12 cellular contexts compared by ENCODE assay signal in the genomic region with DNA sequence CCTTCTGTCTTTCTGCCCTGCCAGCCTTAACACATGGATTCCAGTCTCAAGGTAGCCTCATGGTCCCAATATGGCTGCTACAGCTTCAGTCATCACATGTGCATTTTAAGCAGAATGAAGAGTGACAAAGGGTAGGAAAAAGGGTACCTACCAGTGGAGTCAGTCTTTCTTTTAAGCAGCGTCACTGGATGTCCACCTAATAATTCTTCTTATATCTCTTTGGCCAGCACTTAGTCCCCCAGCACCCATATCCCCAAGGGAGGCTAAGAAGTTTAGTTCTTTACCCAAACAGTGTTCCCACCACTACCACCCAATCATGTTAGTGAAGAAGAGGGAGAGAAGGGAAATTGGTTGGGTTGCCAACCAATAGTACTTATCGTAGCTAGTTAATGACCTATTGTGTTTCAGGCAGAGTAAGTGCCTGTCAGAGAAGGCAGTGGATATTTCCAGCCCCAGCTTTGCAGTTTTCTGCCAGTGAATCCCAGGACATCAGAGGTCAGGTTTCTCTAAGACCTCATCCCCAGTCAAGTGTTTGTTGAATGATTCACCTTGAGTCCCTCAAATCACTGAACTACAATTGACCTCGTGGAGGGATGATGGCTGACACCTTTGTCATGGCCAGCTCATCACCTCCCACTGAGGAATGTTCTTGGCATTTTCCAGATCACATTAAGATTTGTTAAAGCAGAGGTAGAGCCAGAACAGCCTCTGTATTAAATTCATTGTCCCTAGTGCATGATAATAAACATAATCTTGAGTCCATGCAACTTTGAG.
DNase-seq lines count a peak whose midpoint lies in the region; ATAC-seq and TF ChIP-seq lines count a peak whose summit lies in the region.
"Had no signal": no experiment of that assay in that cellular context is flagged by ENCODE, and none has a peak within 500 bp of the region (broad histone marks: within the 10 kb centered on the region; RNA-seq: fewer than 3 reads in every experiment).

No MANE protein-coding gene starts in this region.

- no peak overlapping the region for H3K9ac ChIP-seq in SK-N-SH
- H3K9ac ChIP-seq in fibroblast of lung (ENCODE audit: insufficient read depth, low read length), result no peak overlapping the region
- H3K9ac ChIP-seq in skeletal muscle satellite cell (ENCODE audit: low read depth, low read length), result no peak overlapping the region

- CTCF ChIA-PET in SK-N-SH (lab: Yijun Ruan, JAX), result interaction anchor here (1.1 kb wide), 1 partner anchor 212 kb away, joined by 3 read pairs; no protein-coding TSS in a partner anchor

- H3K27ac ChIP-seq in SK-N-SH (ENCODE audit: low read depth in 2 of 2, low read length in 1 of 2), result peak overlapping the region in 1 of 2 experiments; percentile 14; a peak in 1 of 4 replicates
- H3K27ac ChIP-seq in fibroblast of lung (ENCODE audit: insufficient read depth, low read length), result no peak overlapping the region
- H3K27ac ChIP-seq: SK-N-MC had no signal

- H3K9me2 ChIP-seq in SK-N-SH, result no peaks in the 10 kb centered on the region

- H3K36me3 ChIP-seq in SK-N-SH (replicated peaks in 1 of 2; ENCODE audit: control insufficient read depth in 1 of 2, insufficient read depth in 2 of 2, low read length in 1 of 2), result no peaks in the 10 kb centered on the region
- no peaks in the 10 kb centered on the region for H3K36me3 ChIP-seq in fibroblast of lung (ENCODE audit: control insufficient read depth, insufficient read depth, low read length)
- H3K36me3 ChIP-seq in skeletal muscle satellite cell (ENCODE audit: insufficient read depth, low read length), result no peaks in the 10 kb centered on the region

- no peaks in the 10 kb centered on the region for H3K9me3 ChIP-seq in SK-N-SH
- no peaks in the 10 kb centered on the region for H3K9me3 ChIP-seq in fibroblast of lung (ENCODE audit: control insufficient read depth, insufficient read depth, low read depth, low read length)
- no peaks in the 10 kb centered on the region for H3K9me3 ChIP-seq in skeletal muscle satellite cell (replicated peaks; ENCODE audit: low read length)

- H3K27me3 ChIP-seq in SK-N-SH (ENCODE audit: insufficient read depth), result no peaks in the 10 kb centered on the region
- H3K27me3 ChIP-seq in fibroblast of lung (ENCODE audit: control insufficient read depth, insufficient read depth, low read length), result no peaks in the 10 kb centered on the region
- no peaks in the 10 kb centered on the region for H3K27me3 ChIP-seq in skeletal muscle satellite cell (ENCODE audit: control insufficient read depth, insufficient read depth, low read length)

- DNase-seq in SK-N-SH (no peak), RPMI7951 (ENCODE audit: low read depth) (peak; percentile 81), fibroblast of lung (ENCODE audit: low read depth in 2 of 2) (peak in 1 of 2 donors; percentile 92), omental fat pad (ENCODE audit: low spot score) (no peak)
- DNase-seq: activated naive CD8-positive, alpha-beta T cell treated with anti-CD3 and anti-CD28 coated beads, Interleukin-2, amount 10 ng/mL, durations not matched to agents 7 days and 5 days; cortex of kidney; NCI-H146 had no signal

- H2AFZ ChIP-seq in SK-N-SH (ENCODE audit: low read depth) (no peak overlapping the region), fibroblast of lung (ENCODE audit: low read length) (no peak overlapping the region)

- H4K20me1 ChIP-seq in SK-N-SH (ENCODE audit: insufficient read depth), result no peaks in the 10 kb centered on the region
- H4K20me1 ChIP-seq in fibroblast of lung (ENCODE audit: control insufficient read depth, extremely low read depth, insufficient read depth, low read length), result no peaks in the 10 kb centered on the region

- H3K4me3 ChIP-seq in SK-N-SH (ENCODE audit: low read depth in 2 of 2, low read length in 1 of 2) (no peak overlapping the region), fibroblast of lung (replicated peaks in 1 of 4; ENCODE audit: control extremely low read depth in 1 of 4, insufficient read depth in 1 of 4, low read depth in 3 of 4, low read length in 4 of 4) (no peak overlapping the region), skeletal muscle satellite cell (ENCODE audit: low read length) (no peak overlapping the region)
- H3K4me3 ChIP-seq: SK-N-MC had no signal

- TF ChIP-seq CTCF in SK-N-SH (IDR thresholded peaks at IDR 0.05) (no peak), fibroblast of lung (conservative IDR thresholded peaks at IDR 0.05 in 1 of 2, IDR thresholded peaks at IDR 0.05 in 1 of 2; ENCODE audit: low read depth in 1 of 2, low read length in 2 of 2) (no peak), omental fat pad (IDR thresholded peaks at IDR 0.05) (no peak)

- WGBS in SK-N-SH (ENCODE audit: low lambda C conversion rate), result 48% methylated on average over 3 of the region's 3 CpGs

- H3F3A ChIP-seq in SK-N-SH (replicated peaks; ENCODE audit: insufficient read depth), result no peaks in the 10 kb centered on the region

- ATAC-seq in SK-N-SH treated with all-trans-retinoic acid at 6 μM for 48 hours (no peak; the same call in 2 of the 3 replicates), omental fat pad (ENCODE audit: low FRiP score) (no peak), GM21381 (IDR thresholded peaks at IDR 0.05; ENCODE audit: unreplicated experiment) (no peak), GM19023 (IDR thresholded peaks at IDR 0.05; ENCODE audit: unreplicated experiment) (no peak)

- no peak for TF ChIP-seq RAD21 in SK-N-SH (IDR thresholded peaks at IDR 0.05; ENCODE audit: low read length)

- POLR2A ChIA-PET in SK-N-SH (lab: Yijun Ruan, JAX), result no interaction called here

- H3K79me2 ChIP-seq in SK-N-SH (ENCODE audit: insufficient read depth) (no peaks in the 10 kb centered on the region), fibroblast of lung (ENCODE audit: control insufficient read depth, insufficient read depth, low read length) (no peaks in the 10 kb centered on the region)

- peak overlapping the region; percentile 34; the same call in 1 of the 2 replicates for H3K4me2 ChIP-seq in SK-N-SH
- H3K4me2 ChIP-seq in fibroblast of lung (ENCODE audit: extremely low read depth, insufficient read depth, low read length), result peak overlapping the region; percentile 51
- peak overlapping the region; percentile 0 for H3K4me2 ChIP-seq in skeletal muscle satellite cell (ENCODE audit: low read length)

- TF ChIP-seq EP300 in SK-N-SH (IDR thresholded peaks at IDR 0.05; ENCODE audit: borderline replicate concordance in 1 of 2, low read depth in 1 of 2, low read length in 1 of 2), result peak in 1 of 2 experiments; percentile 49; a peak in 1 of 4 replicates

- H3K4me1 ChIP-seq in SK-N-SH (ENCODE audit: control insufficient read depth in 1 of 2, insufficient read depth in 2 of 2, low read depth in 1 of 2, low read length in 1 of 2) (peaks cover 6 to 13% of the 10 kb centered on the region in 2 experiments; a peak in 2 of 4 replicates), fibroblast of lung (ENCODE audit: control insufficient read depth, extremely low read depth, insufficient read depth, low read length) (peaks cover 5% of the 10 kb centered on the region), skeletal muscle satellite cell (ENCODE audit: control insufficient read depth, insufficient read depth, low read length) (peaks cover 10% of the 10 kb centered on the region)

TF ChIP-seq in SK-N-SH, 30 proteins besides CTCF, POLR2A, EP300 and RAD21 (continues in another document):
- TF ChIP-seq RXRA (IDR thresholded peaks at IDR 0.05; ENCODE audit: borderline replicate concordance, low read depth), result peak; percentile 92
- TF ChIP-seq FOXM1 (IDR thresholded peaks at IDR 0.05; ENCODE audit: low read depth), result no peak
- peak; percentile 41; the same call in 1 of the 2 replicates for TF ChIP-seq TCF12 (IDR thresholded peaks at IDR 0.05)
- TF ChIP-seq, protein P1, sequence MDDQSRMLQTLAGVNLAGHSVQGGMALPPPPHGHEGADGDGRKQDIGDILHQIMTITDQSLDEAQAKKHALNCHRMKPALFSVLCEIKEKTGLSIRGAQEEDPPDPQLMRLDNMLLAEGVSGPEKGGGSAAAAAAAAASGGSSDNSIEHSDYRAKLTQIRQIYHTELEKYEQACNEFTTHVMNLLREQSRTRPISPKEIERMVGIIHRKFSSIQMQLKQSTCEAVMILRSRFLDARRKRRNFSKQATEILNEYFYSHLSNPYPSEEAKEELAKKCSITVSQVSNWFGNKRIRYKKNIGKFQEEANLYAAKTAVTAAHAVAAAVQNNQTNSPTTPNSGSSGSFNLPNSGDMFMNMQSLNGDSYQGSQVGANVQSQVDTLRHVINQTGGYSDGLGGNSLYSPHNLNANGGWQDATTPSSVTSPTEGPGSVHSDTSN (IDR thresholded peaks at IDR 0.05), result peak; percentile 46
- no peak for TF ChIP-seq TEAD4 (IDR thresholded peaks at IDR 0.05; ENCODE audit: borderline replicate concordance, insufficient read depth)
- TF ChIP-seq CHD2 (IDR thresholded peaks at IDR 0.05; ENCODE audit: low read length, partially characterized antibody), result no peak
- TF ChIP-seq GATA2 (CRISPR knock-in tag; IDR thresholded peaks at IDR 0.05), result no peak
- no peak for TF ChIP-seq GABPA (IDR thresholded peaks at IDR 0.05; ENCODE audit: low read depth)
- TF ChIP-seq JUND (IDR thresholded peaks at IDR 0.05), result 0 out of 2 replicates have a peak, but pooled peaks have one; percentile 41
- no peak for TF ChIP-seq TAF1 (IDR thresholded peaks at IDR 0.05; ENCODE audit: borderline replicate concordance, low read depth, low read length)

TF ChIP-seq in SK-N-SH treated with all-trans-retinoic acid at 6 μM for 48 hours, 23 proteins besides CTCF, POLR2A, EP300 and RAD21 (continues in another document):
- TF ChIP-seq, protein P2, sequence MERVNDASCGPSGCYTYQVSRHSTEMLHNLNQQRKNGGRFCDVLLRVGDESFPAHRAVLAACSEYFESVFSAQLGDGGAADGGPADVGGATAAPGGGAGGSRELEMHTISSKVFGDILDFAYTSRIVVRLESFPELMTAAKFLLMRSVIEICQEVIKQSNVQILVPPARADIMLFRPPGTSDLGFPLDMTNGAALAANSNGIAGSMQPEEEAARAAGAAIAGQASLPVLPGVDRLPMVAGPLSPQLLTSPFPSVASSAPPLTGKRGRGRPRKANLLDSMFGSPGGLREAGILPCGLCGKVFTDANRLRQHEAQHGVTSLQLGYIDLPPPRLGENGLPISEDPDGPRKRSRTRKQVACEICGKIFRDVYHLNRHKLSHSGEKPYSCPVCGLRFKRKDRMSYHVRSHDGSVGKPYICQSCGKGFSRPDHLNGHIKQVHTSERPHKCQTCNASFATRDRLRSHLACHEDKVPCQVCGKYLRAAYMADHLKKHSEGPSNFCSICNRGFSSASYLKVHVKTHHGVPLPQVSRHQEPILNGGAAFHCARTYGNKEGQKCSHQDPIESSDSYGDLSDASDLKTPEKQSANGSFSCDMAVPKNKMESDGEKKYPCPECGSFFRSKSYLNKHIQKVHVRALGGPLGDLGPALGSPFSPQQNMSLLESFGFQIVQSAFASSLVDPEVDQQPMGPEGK (CRISPR knock-in tag; IDR thresholded peaks at IDR 0.05; ENCODE audit: borderline replicate concordance), result no peak
- TF ChIP-seq GLIS3 (CRISPR knock-in tag; IDR thresholded peaks at IDR 0.05) (no peak), TCF4 (CRISPR knock-in tag; IDR thresholded peaks at IDR 0.05; ENCODE audit: borderline replicate concordance) (no peak), SNAI2 (CRISPR knock-in tag; IDR thresholded peaks at IDR 0.05) (no peak), ARNTL (CRISPR knock-in tag; IDR thresholded peaks at IDR 0.05; ENCODE audit: borderline replicate concordance, low read depth) (no peak), ZFP30 (CRISPR knock-in tag; IDR thresholded peaks at IDR 0.05) (no peak)

Comparison
In these comparisons a context has a peak if more than half of its experiments do, and no peak if none do; other contexts are left out.
1. H3K4me2 ChIP-seq: peak in every context shown above with its lines; median percentile 51 in fibroblast of lung; 34 in SK-N-SH; 0 in skeletal muscle satellite cell.